ENCODE assay signal across 20 cellular contexts in genomic region chr6:34517461-34517868, GRCh38. TPM values are rescaled to one million over a fixed set of nuclear protein-coding genes. Genes with fewer than 3 reads are reported as not detected.
"Had no signal": no experiment of that assay in that cellular context is flagged by ENCODE, and none has a peak within 500 bp of the region (broad histone marks: within the 10 kb centered on the region; RNA-seq: fewer than 3 reads in every experiment).

No MANE protein-coding gene starts in this region.

- H3K36me3 ChIP-seq: gastrocnemius medialis, heart left ventricle, ovary, sigmoid colon, thyroid gland had no signal

- H3K9me3 ChIP-seq: gastrocnemius medialis, heart left ventricle, ovary, sigmoid colon, thyroid gland had no signal

- H3K27ac ChIP-seq: gastrocnemius medialis, heart left ventricle, ovary, sigmoid colon, thyroid gland had no signal

- DNase-seq: activated CD4-positive, alpha-beta T cell treated with anti-CD3 and anti-CD28 coated beads for 1 hour; activated CD4-positive, alpha-beta T cell treated with anti-CD3 and anti-CD28 coated beads, Interleukin-2, amount 50 U/mL, for 4 hours; activated CD8-positive, alpha-beta memory T cell treated with anti-CD3 and anti-CD28 coated beads, Interleukin-2, amount 10 ng/mL, durations not matched to agents 7 days and 5 days; activated naive CD8-positive, alpha-beta T cell treated with anti-CD3 and anti-CD28 coated beads for 36 hours; activated T-cell treated with anti-CD3 and anti-CD28 coated beads, Interleukin-2, amount 50 U/mL, for 1 hour; amygdala; gastrocnemius medialis; heart left ventricle; immature natural killer cell; midbrain; SIG-M5; stimulated activated CD4-positive, alpha-beta T cell treated with anti-CD3 and anti-CD28 coated beads, Interleukin-2, amount 100 ng/mL, for 24 hours; thyroid gland had no signal

- H3K4me1 ChIP-seq: gastrocnemius medialis had no signal

- ATAC-seq: activated CD8-positive, alpha-beta memory T cell treated with anti-CD3 and anti-CD28 coated beads, Interleukin-2, amount 10 ng/mL, durations not matched to agents 7 days and 5 days; gastrocnemius medialis; heart left ventricle had no signal

- H3K27me3 ChIP-seq: ovary, thyroid gland had no signal

- H3K4me3 ChIP-seq: gastrocnemius medialis, heart left ventricle, lung, ovary, sigmoid colon, thyroid gland had no signal

RNA-seq across cellular contexts. Expression of gene SPDEF, which starts 38.7 kb away (rescaled TPM):
- total RNA-seq: activated naive CD8-positive, alpha-beta T cell treated with anti-CD3 and anti-CD28 coated beads for 36 hours; dermis microvascular lymphatic vessel endothelial cell; epithelial cell of proximal tubule; myocyte; T-helper 2 cell treated with Interferon-gamma antibody and Interleukin-4, amounts not matched to agents 100 ng/mL and 5 ng/mL, for 36 hours; thyroid gland had no signal

RNA-seq across cellular contexts. Expression of gene PACSIN1, which starts 51.6 kb away (rescaled TPM):
- total RNA-seq: dermis microvascular lymphatic vessel endothelial cell, gastrocnemius medialis had no signal
